In genomic region chr5:15459200-15459599, GRCh38 we compare ENCODE assay signal across 11 cellular contexts.
"Had no signal": no experiment of that assay in that cellular context is flagged by ENCODE, and none has a peak within 500 bp of the region (broad histone marks: within the 10 kb centered on the region; RNA-seq: fewer than 3 reads in every experiment).

No MANE protein-coding gene starts in this region.

- DNase-seq: GM23248, GOT3, H7, H9, HCEC 1CT, HFFc6 had no signal

- H3K9me3 Mint-ChIP-seq: GM23338, HFFc6 had no signal

- H3K4me2 ChIP-seq: GM23338 had no signal

- H3K36me3 ChIP-seq: HAP-1 had no signal

- H3K27ac ChIP-seq: GM23248 had no signal

- H3K4me3 Mint-ChIP-seq: GM23338, H9, HFFc6 had no signal

- H2AFZ ChIP-seq: GM23248, GM23338 had no signal

- H3K4me1 ChIP-seq: HAP-1 had no signal

- H3K27ac Mint-ChIP-seq: GM23338, H9, HFFc6 had no signal

- H3K4me3 ChIP-seq: GM23248, GM23338, HAP-1 had no signal

- H3K9me3 ChIP-seq: HAP-1 had no signal

- H3K9ac ChIP-seq: GM23248 had no signal

- H3K4me1 Mint-ChIP-seq: GM23338 had no signal

- FAIRE-seq: H1, H54 had no signal

- ATAC-seq: GM23338, HCT116 had no signal
